In the genomic region with DNA sequence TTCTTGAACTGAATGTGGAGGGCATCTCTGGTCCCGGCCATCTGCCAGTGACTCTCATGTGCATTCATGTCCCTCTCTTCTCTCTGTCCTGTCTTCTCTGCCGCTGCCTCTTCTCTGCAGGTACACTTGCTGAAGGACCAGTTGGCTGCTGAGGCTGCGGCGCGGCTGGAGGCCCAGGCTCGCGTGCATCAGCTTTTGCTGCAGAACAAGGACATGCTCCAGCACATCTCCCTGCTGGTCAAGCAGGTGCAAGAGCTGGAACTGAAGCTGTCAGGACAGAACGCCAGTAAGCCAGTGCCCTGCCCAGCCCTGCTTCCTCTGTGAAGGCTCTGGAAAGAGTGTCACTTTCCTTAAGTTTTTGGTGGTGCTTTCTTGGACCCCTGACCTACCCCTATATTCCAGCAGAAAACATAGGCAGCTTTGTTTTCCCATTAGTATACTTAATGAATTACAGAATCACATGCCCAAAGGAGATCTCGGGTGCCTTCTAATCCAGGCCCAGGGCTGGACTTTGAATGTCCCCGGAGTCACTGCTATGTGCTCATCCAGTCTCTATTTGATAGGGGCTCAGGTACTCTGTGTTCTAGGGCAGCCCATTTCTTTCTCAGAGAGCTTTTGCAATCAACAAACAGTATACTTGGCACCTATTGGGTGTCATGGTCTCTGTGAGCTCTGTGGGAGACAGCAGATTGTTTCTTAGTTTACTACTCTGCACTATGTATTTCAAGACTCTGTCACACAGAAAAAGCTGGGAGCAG, we compare ENCODE assay signal across 37 cellular contexts. TPM values are rescaled to one million over a fixed set of nuclear protein-coding genes. Genes with fewer than 3 reads are reported as not detected.
"Had no signal": no experiment of that assay in that cellular context is flagged by ENCODE, and none has a peak within 500 bp of the region (broad histone marks: within the 10 kb centered on the region; RNA-seq: fewer than 3 reads in every experiment).

No MANE protein-coding gene starts in this region.

- DNase-seq: activated B cell treated with CpG ODN at 0.5 μM for 24 hours; activated CD4-positive, alpha-beta memory T cell treated with anti-CD3 and anti-CD28 coated beads for 36 hours; activated CD4-positive, alpha-beta T cell treated with anti-CD3 and anti-CD28 coated beads for 4 hours; activated CD4-positive, alpha-beta T cell treated with anti-CD3 and anti-CD28 coated beads, Interleukin-2, amount 10 ng/mL, durations not matched to agents 24 days and 14 days; activated CD4-positive, alpha-beta T cell treated with anti-CD3 and anti-CD28 coated beads, Interleukin-2, amount 50 U/mL, for 1 hour; activated CD4-positive, alpha-beta T cell treated with anti-CD3 and anti-CD28 coated beads, Interleukin-2, amount 50 U/mL, for 4 hours; activated CD4-positive, CD25-positive, alpha-beta regulatory T cell treated with anti-CD3 and anti-CD28 coated beads, Interleukin-2, amount 50 U/mL, for 72 hours; activated CD8-positive, alpha-beta memory T cell treated with anti-CD3 and anti-CD28 coated beads, Interleukin-2, amount 50 U/mL, for 4 hours; activated CD8-positive, alpha-beta T cell treated with anti-CD3 and anti-CD28 coated beads for 36 hours; activated effector memory CD4-positive, alpha-beta T cell treated with anti-CD3 and anti-CD28 coated beads, Interleukin-2, amount 50 U/mL, for 16 hours; activated gamma-delta T cell treated with Interleukin-2 at 50 U/mL for 16 hours; activated naive CD4-positive, alpha-beta T cell; activated naive CD4-positive, alpha-beta T cell treated with anti-CD3 and anti-CD28 coated beads for 36 hours; activated naive CD4-positive, alpha-beta T cell treated with anti-CD3 and anti-CD28 coated beads, Interleukin-2, amount 50 U/mL, for 16 hours; activated naive CD8-positive, alpha-beta T cell treated with anti-CD3 and anti-CD28 coated beads for 36 hours; activated T-cell treated with anti-CD3 and anti-CD28 coated beads for 4 hours; activated T-cell treated with anti-CD3 and anti-CD28 coated beads, Interleukin-2, amount 50 U/mL, for 1 hour; activated T-cell treated with anti-CD3 and anti-CD28 coated beads, Interleukin-2, amount 50 U/mL, for 4 hours; activated T-cell treated with anti-CD3 and anti-CD28 coated beads, Interleukin-2, amount 50 U/mL, for 72 hours; adrenal gland; amniotic stem cell; aorta; body of pancreas; brain microvascular endothelial cell; caudate nucleus; SW 1271; T-helper 1 cell; T-helper 2 cell; T-helper 9 cell had no signal

- H3K27me3 ChIP-seq: adrenal gland, body of pancreas, brain microvascular endothelial cell, breast epithelium had no signal

- H3K4me1 ChIP-seq: adrenal gland, body of pancreas, breast epithelium had no signal

- H3K36me3 ChIP-seq: adrenal gland, brain microvascular endothelial cell, breast epithelium had no signal

- FAIRE-seq: astrocyte, TTC549 had no signal

- H3K27ac ChIP-seq: adrenal gland, body of pancreas, brain microvascular endothelial cell, breast epithelium, VCaP had no signal

- H3K4me3 ChIP-seq: adrenal gland, body of pancreas, breast epithelium had no signal

- H3K9me3 ChIP-seq: adrenal gland, body of pancreas, breast epithelium had no signal

- ATAC-seq: activated CD8-positive, alpha-beta T cell treated with anti-CD3 and anti-CD28 coated beads for 36 hours; activated naive CD4-positive, alpha-beta T cell treated with anti-CD3 and anti-CD28 coated beads, Interleukin-2, amount 50 U/mL, for 72 hours; activated T-cell treated with anti-CD3 and anti-CD28 coated beads, Interleukin-2, amount 50 U/mL, for 4 hours; activated T-cell treated with anti-CD3 and anti-CD28 coated beads, Interleukin-2, amount 50 U/mL, for 72 hours; activated T-helper 17 cell treated with anti-CD3 and anti-CD28 coated beads, Interleukin-2, amount 50 U/mL, for 72 hours; body of pancreas had no signal

RNA-seq across cellular contexts. Expression of a gene that starts 11.2 kb away (rescaled TPM):
- total RNA-seq: activated B cell treated with CpG ODN at 0.5 μM for 24 hours; activated CD4-positive, alpha-beta memory T cell treated with anti-CD3 and anti-CD28 coated beads for 36 hours; activated CD4-positive, alpha-beta T cell treated with anti-CD3 and anti-CD28 coated beads, Interleukin-2, amount 10 ng/mL, durations not matched to agents 24 days and 14 days; activated CD8-positive, alpha-beta memory T cell treated with anti-CD3 and anti-CD28 coated beads for 36 hours; activated CD8-positive, alpha-beta T cell treated with anti-CD3 and anti-CD28 coated beads for 36 hours; activated naive CD4-positive, alpha-beta T cell treated with anti-CD3 and anti-CD28 coated beads for 36 hours; activated naive CD4-positive, alpha-beta T cell treated with anti-CD3 and anti-CD28 coated beads, Interleukin-2, amount 50 U/mL, for 72 hours; activated naive CD8-positive, alpha-beta T cell treated with anti-CD3 and anti-CD28 coated beads for 36 hours; activated T-cell treated with anti-CD3 and anti-CD28 coated beads, Interleukin-2, amount 50 U/mL, for 4 hours; activated T-cell treated with anti-CD3 and anti-CD28 coated beads, Interleukin-2, amount 50 U/mL, for 72 hours; activated T-helper 1 cell treated with anti-CD3 and anti-CD28 coated beads, Interleukin-12 subunit alpha, Interleukin-12 subunit beta, Interleukin-2, Interleukin-4 antibody, amounts not matched to agents 30 ng/mL and 10 ng/mL and 1 ng/mL, durations not matched to agents 14 hours and 24 hours and 36 hours; activated T-helper 17 cell treated with anti-CD3 and anti-CD28 coated beads, Interleukin-2, amount 50 U/mL, for 72 hours; adrenal gland; aorta; astrocyte; body of pancreas; breast epithelium had no signal
- polyA plus RNA-seq: adrenal gland, aorta had no signal

RNA-seq across cellular contexts. Expression of a gene that starts 16.1 kb away (rescaled TPM):
- total RNA-seq: activated B cell treated with CpG ODN at 0.5 μM for 24 hours; activated CD4-positive, alpha-beta T cell treated with anti-CD3 and anti-CD28 coated beads, Interleukin-2, amount 10 ng/mL, durations not matched to agents 24 days and 14 days; activated T-helper 1 cell treated with anti-CD3 and anti-CD28 coated beads, Interleukin-12 subunit alpha, Interleukin-12 subunit beta, Interleukin-2, Interleukin-4 antibody, amounts not matched to agents 30 ng/mL and 10 ng/mL and 1 ng/mL, durations not matched to agents 14 hours and 24 hours and 36 hours; activated T-helper 17 cell treated with anti-CD3 and anti-CD28 coated beads, Interleukin-2, amount 50 U/mL, for 72 hours had no signal

RNA-seq across cellular contexts. Expression of a gene that starts 46.5 kb away (rescaled TPM):
- total RNA-seq: activated B cell treated with CpG ODN at 0.5 μM for 24 hours; activated CD4-positive, alpha-beta memory T cell treated with anti-CD3 and anti-CD28 coated beads for 36 hours; activated CD4-positive, alpha-beta T cell treated with anti-CD3 and anti-CD28 coated beads, Interleukin-2, amount 10 ng/mL, durations not matched to agents 24 days and 14 days; activated CD8-positive, alpha-beta memory T cell treated with anti-CD3 and anti-CD28 coated beads for 36 hours; activated CD8-positive, alpha-beta T cell treated with anti-CD3 and anti-CD28 coated beads for 36 hours; activated naive CD4-positive, alpha-beta T cell treated with anti-CD3 and anti-CD28 coated beads for 36 hours; activated naive CD8-positive, alpha-beta T cell treated with anti-CD3 and anti-CD28 coated beads for 36 hours; activated T-helper 17 cell treated with anti-CD3 and anti-CD28 coated beads, Interleukin-2, amount 50 U/mL, for 72 hours; astrocyte; body of pancreas had no signal
